In genomic region chr19:18291590-18292459, GRCh38 we compare ENCODE assay signal across 8 cellular contexts. TPM values are rescaled to one million over a fixed set of nuclear protein-coding genes. Genes with fewer than 3 reads are reported as not detected.
A peak's percentile ranks its signal among the peaks of the same experiment; 100 is the strongest.
DNase-seq lines count a peak whose midpoint lies in the region; ATAC-seq and TF ChIP-seq lines count a peak whose summit lies in the region.

No MANE protein-coding gene starts in this region.

- no peak for TF ChIP-seq CTCF in Panc1 (IDR thresholded peaks at IDR 0.05)
- TF ChIP-seq CTCF in nephron progenitor cell (IDR thresholded peaks at IDR 0.05): no peak

- H3K27me3 ChIP-seq in Panc1 (ENCODE audit: control insufficient read depth, insufficient read depth, low read length): no peaks in the 10 kb centered on the region

- H3K4me1 Mint-ChIP-seq in nephron progenitor cell: peaks cover 54% of the 10 kb centered on the region

- peak in 2 of 3 experiments; percentile 80 to 83 for DNase-seq in NCI-H1417 (lab: John Stamatoyannopoulos, UW)
- DNase-seq in NCI-H1417 treated with DMSO at 0.1 percent for 48 hours (lab: John Stamatoyannopoulos, UW): no peak
- DNase-seq in Panc1 (ENCODE audit: low read depth, low spot score): no peak
- peak; percentile 65 for DNase-seq in activated effector memory CD4-positive, alpha-beta T cell treated with Interleukin-2 at 50 U/mL for 16 hours
- peak; percentile 55 for DNase-seq in fibroblast of the conjunctiva (ENCODE audit: low read depth)
- peak; percentile 73 for DNase-seq in nephron progenitor cell
- peak; percentile 41 for DNase-seq in stromal cell of bone marrow (ENCODE audit: low read depth)

- intact Hi-C loops in Panc1 (cut with micrococcal nuclease; ENCODE audit: unreplicated experiment): no loop called here

- H3K27me3 Mint-ChIP-seq in nephron progenitor cell (ENCODE audit: low read depth, poor library complexity): no peaks in the 10 kb centered on the region

- peaks cover 23% of the 10 kb centered on the region for H3K4me1 ChIP-seq in Panc1 (ENCODE audit: control insufficient read depth, insufficient read depth, low read length)

- no peaks in the 10 kb centered on the region for H3K9me3 ChIP-seq in Panc1 (ENCODE audit: control insufficient read depth, insufficient read depth, low read depth, low read length)

- peak overlapping the region; percentile 99 for H3K27ac Mint-ChIP-seq in nephron progenitor cell

- no peaks in the 10 kb centered on the region for H3K36me3 Mint-ChIP-seq in nephron progenitor cell (ENCODE audit: low read depth)

- in situ Hi-C loops in Panc1 (cut with HindIII; ENCODE audit: low pct_unique_long_range_greater_than_20kb, low sequenced_read_pairs): no loop called here

- peak overlapping the region; percentile 43 to 68 for H3K4me3 ChIP-seq in Panc1 (ENCODE audit: low read depth in 2 of 2, low read length in 2 of 2)

- peak overlapping the region; percentile 90 for H3K27ac ChIP-seq in Panc1 (ENCODE audit: low read length)

- H3K4me3 Mint-ChIP-seq in nephron progenitor cell: peak overlapping the region; percentile 87

- H3K36me3 ChIP-seq in Panc1 (ENCODE audit: control insufficient read depth, insufficient read depth, low read length): no peaks in the 10 kb centered on the region

- CTCF ChIA-PET in Panc1 (lab: Charles Lee): interaction anchor here (0.5 kb wide), 1 partner anchor 268 kb away, joined by 3 read pairs; no protein-coding TSS in a partner anchor

- BruUV-seq in Panc1 (replicated peaks; lab: Mats Ljungman, UMichigan): no TSS peak

- no peaks in the 10 kb centered on the region for H3K9me3 Mint-ChIP-seq in nephron progenitor cell

- ATAC-seq in HG02970 (IDR thresholded peaks at IDR 0.05; ENCODE audit: low FRiP score, unreplicated experiment) (peak; percentile 40), Panc1 (peak; percentile 86)

- POLR2A ChIA-PET in Panc1 (lab: Charles Lee): interaction anchor here (2.7 kb wide), 1 partner anchor 11 kb away, joined by 22 read pairs; the partner anchor contains the start of gene JUND

RNA-seq across cellular contexts. Expression of gene JUND, which starts 10.4 kb away (rescaled TPM):
- total RNA-seq in Panc1 (2021; ENCODE audit: unreplicated experiment): 130 TPM
- 179 TPM for polyA plus RNA-seq in Panc1 (2012; ENCODE audit: insufficient read length)

RNA-seq across cellular contexts. Expression of gene IQCN, which starts 17.6 kb away (rescaled TPM):
- total RNA-seq in Panc1 (2021; ENCODE audit: unreplicated experiment): 2.5 TPM
- 2.2 TPM for polyA plus RNA-seq in Panc1 (2012; ENCODE audit: insufficient read length)

RNA-seq across cellular contexts. Expression of gene LSM4, which starts 31.1 kb away (rescaled TPM):
- 209 TPM for total RNA-seq in Panc1 (2021; ENCODE audit: unreplicated experiment)
- polyA plus RNA-seq in Panc1 (2012; ENCODE audit: insufficient read length): 226 TPM

RNA-seq across cellular contexts. Expression of gene PGPEP1, which starts 48.6 kb away (rescaled TPM):
- total RNA-seq in Panc1 (2021; ENCODE audit: unreplicated experiment): 36.3 TPM
- polyA plus RNA-seq in Panc1 (2012; ENCODE audit: insufficient read length): 24.0 TPM

Comparison
In these comparisons a context has a peak if more than half of its experiments do, and no peak if none do; other contexts are left out.
1. DNase-seq: peak in NCI-H1417 (2 of 3), activated effector memory CD4-positive, alpha-beta T cell treated with Interleukin-2 at 50 U/mL for 16 hours (single experiment), fibroblast of the conjunctiva (single experiment), nephron progenitor cell (single experiment) and stromal cell of bone marrow (single experiment); none in NCI-H1417 treated with DMSO at 0.1 percent for 48 hours (single experiment) and Panc1 (single experiment).